Comparison of ENCODE assay signal across 25 cellular contexts in the genomic region with DNA sequence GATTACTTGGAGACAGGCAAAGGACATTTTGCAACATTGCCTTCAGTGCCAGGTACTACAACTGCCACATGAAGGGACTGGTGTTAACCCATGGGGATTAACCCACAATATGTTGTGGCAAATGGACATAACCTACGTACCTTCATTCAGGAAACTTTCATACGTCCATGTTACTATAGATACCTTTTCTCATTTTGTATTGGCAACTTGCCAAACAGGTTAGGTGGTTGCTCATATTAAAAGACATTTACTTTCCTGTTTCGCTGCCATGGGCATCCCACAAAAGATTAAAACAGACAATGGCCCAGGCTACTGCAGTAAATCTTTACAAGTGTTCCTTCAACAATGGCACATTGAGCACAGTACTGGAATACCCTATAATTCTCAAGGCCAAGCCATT.
"Had no signal": no experiment of that assay in that cellular context is flagged by ENCODE, and none has a peak within 500 bp of the region (broad histone marks: within the 10 kb centered on the region; RNA-seq: fewer than 3 reads in every experiment).

No MANE protein-coding gene starts in this region.

- H3K9ac ChIP-seq: parathyroid adenoma had no signal

- ATAC-seq: activated CD8-positive, alpha-beta T cell treated with anti-CD3 and anti-CD28 coated beads, Interleukin-2, amount 10 ng/mL, durations not matched to agents 7 days and 5 days; body of pancreas; foreskin keratinocyte; left lobe of liver; lower lobe of right lung; mucosa of descending colon; right cardiac atrium; upper lobe of right lung had no signal

- H3K27me3 ChIP-seq: body of pancreas, cardiac muscle cell, foreskin keratinocyte, hepatocyte, thyroid gland, upper lobe of right lung had no signal

- H3K4me2 ChIP-seq: hepatocyte had no signal

- H3K27ac ChIP-seq: body of pancreas, cardiac muscle cell, foreskin keratinocyte, hepatocyte, lower lobe of right lung, parathyroid adenoma, thyroid gland, upper lobe of right lung had no signal

- H3K79me2 ChIP-seq: hepatocyte, parathyroid adenoma had no signal

- H2AFZ ChIP-seq: hepatocyte, parathyroid adenoma had no signal

- H3K36me3 ChIP-seq: cardiac muscle cell, lower lobe of right lung, thyroid gland, upper lobe of right lung had no signal

- H3K4me1 ChIP-seq: body of pancreas, foreskin keratinocyte, lower lobe of right lung, parathyroid adenoma, thyroid gland, upper lobe of right lung had no signal

- H3K9me3 ChIP-seq: body of pancreas, thyroid gland, upper lobe of right lung had no signal

- FAIRE-seq: TTC549 had no signal

- H3K4me3 ChIP-seq: body of pancreas, cardiac muscle cell, hepatocyte, lower lobe of right lung, mucosa of descending colon, thyroid gland, upper lobe of right lung had no signal

- DNase-seq: activated CD4-positive, alpha-beta T cell treated with anti-CD3 and anti-CD28 coated beads for 1 hour; activated CD4-positive, alpha-beta T cell treated with anti-CD3 and anti-CD28 coated beads, Interleukin-2, amount 50 U/mL, for 1 hour; activated CD8-positive, alpha-beta T cell treated with anti-CD3 and anti-CD28 coated beads, Interleukin-2, amount 10 ng/mL, durations not matched to agents 7 days and 5 days; activated gamma-delta T cell; activated naive CD4-positive, alpha-beta T cell treated with anti-CD3 and anti-CD28 coated beads, Interleukin-2, amount 50 U/mL, for 16 hours; anterior cingulate cortex; body of pancreas; effector CD4-positive, alpha-beta T cell; erythroblast; foreskin keratinocyte; immature natural killer cell; lower lobe of right lung; mesendoderm; mucosa of descending colon; nephron progenitor cell; right cardiac atrium; stimulated activated CD4-positive, alpha-beta T cell treated with anti-CD3 and anti-CD28 coated beads, Interleukin-1b, Interleukin-23, amount 100 ng/mL, for 48 hours; substantia nigra; thyroid gland; upper lobe of right lung had no signal
